In the genomic region with DNA sequence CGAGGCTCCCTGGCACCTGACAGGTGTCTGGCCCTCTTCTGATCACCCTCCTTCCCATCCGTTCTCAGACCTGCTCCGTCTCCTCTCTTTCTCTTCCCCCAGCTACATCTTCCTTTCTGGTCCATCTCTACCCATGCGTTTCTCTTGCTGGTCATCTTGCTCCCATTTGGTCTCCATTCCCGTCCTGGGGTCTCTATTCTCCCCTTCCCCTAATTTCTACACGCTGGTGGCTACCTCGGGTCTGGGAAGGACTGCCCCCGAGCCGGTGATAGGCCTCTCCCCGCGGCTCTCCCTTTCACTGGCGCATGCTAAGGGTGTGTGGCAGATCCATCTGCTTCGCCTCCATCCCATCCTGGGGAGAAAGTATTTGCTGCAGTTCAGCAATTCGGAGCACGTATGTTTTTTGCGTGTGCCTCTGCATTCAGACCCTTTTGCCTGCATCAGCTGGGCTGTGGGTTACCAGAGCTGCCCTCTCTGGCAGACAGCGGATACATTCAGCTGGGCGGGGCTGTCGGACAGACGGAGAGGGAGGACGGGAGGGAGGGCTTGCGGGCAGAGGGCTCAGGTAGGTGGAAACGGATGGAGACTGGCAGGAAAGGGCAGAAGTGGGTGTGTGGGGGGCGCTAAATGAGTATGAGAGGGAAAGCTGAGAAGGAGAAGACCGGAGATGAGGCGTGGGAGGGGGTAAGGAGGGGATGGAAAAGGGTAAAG, we compare ENCODE assay signal across 8 cellular contexts. TPM values are rescaled to one million over a fixed set of nuclear protein-coding genes. Genes with fewer than 3 reads are reported as not detected.
A peak's percentile ranks its signal among the peaks of the same experiment; 100 is the strongest.
DNase-seq lines count a peak whose midpoint lies in the region; ATAC-seq and TF ChIP-seq lines count a peak whose summit lies in the region.

No MANE protein-coding gene starts in this region.

- CTCF ChIA-PET in CD4-positive, alpha-beta T cell (lab: Charles Lee), result interaction anchor here (0.9 kb wide), 1 partner anchor 22 kb away, joined by 3 read pairs; no protein-coding TSS in a partner anchor

- peak overlapping the region; percentile 91 for H3K4me3 Mint-ChIP-seq in CD4-positive, alpha-beta T cell
- peak overlapping the region; percentile 91 for H3K4me3 Mint-ChIP-seq in activated T-cell treated with anti-CD3 and anti-CD28 coated beads, Interleukin-2, amount 50 U/mL, for 4 hours

- peak overlapping the region; percentile 58 for H3K27ac ChIP-seq in CD4-positive, alpha-beta T cell (ENCODE audit: low read depth, low read length)
- peak overlapping the region; percentile 66 for H3K27ac ChIP-seq in temporal lobe (ENCODE audit: low read depth, low read length)

- H3K27ac Mint-ChIP-seq in CD4-positive, alpha-beta T cell, result peak overlapping the region; percentile 87

- H3K27me3 ChIP-seq in CD4-positive, alpha-beta T cell (ENCODE audit: control insufficient read depth, insufficient read depth, low read length), result no peaks in the 10 kb centered on the region

- no peaks in the 10 kb centered on the region for H3K27me3 Mint-ChIP-seq in CD4-positive, alpha-beta T cell
- H3K27me3 Mint-ChIP-seq in activated T-cell treated with anti-CD3 and anti-CD28 coated beads, Interleukin-2, amount 50 U/mL, for 4 hours (ENCODE audit: low read depth), result no peaks in the 10 kb centered on the region

- DNase-seq in CD4-positive, alpha-beta T cell, result peak in 9 of 10 experiments; percentile 9 to 53 (median 33)
- DNase-seq in NCI-H510A (lab: John Stamatoyannopoulos, UW) (peak; percentile 54), myocyte (ENCODE audit: low read depth) (peak; percentile 25), SKM-1 treated with dmso at 0.1 percent for 144 hours (lab: John Stamatoyannopoulos, UW; ENCODE audit: unreplicated experiment) (no peak)
- peak; percentile 30 for DNase-seq in activated T-cell treated with anti-CD3 and anti-CD28 coated beads, Interleukin-2, amount 50 U/mL, for 4 hours

- no peaks in the 10 kb centered on the region for H3K9me3 ChIP-seq in CD4-positive, alpha-beta T cell (ENCODE audit: control insufficient read depth, low read length)

- ATAC-seq in CD4-positive, alpha-beta T cell (ENCODE audit: poor library complexity), result peak; percentile 16
- ATAC-seq in GM21723 (IDR thresholded peaks at IDR 0.05; ENCODE audit: unreplicated experiment), result peak; percentile 47
- ATAC-seq in activated T-cell treated with anti-CD3 and anti-CD28 coated beads, Interleukin-2, amount 50 U/mL, for 4 hours, result peak; percentile 31 to 41
- ATAC-seq in esophagus mucosa, result peak; percentile 30

- no peaks in the 10 kb centered on the region for H3K9me3 Mint-ChIP-seq in CD4-positive, alpha-beta T cell
- H3K9me3 Mint-ChIP-seq in activated T-cell treated with anti-CD3 and anti-CD28 coated beads, Interleukin-2, amount 50 U/mL, for 4 hours, result no peaks in the 10 kb centered on the region

- intact Hi-C loops in CD4-positive, alpha-beta T cell (cut with DNase I, micrococcal nuclease), result no loop called here

- peaks cover 47% of the 10 kb centered on the region for H3K4me1 Mint-ChIP-seq in CD4-positive, alpha-beta T cell (ENCODE audit: low read depth)
- peaks cover 30% of the 10 kb centered on the region for H3K4me1 Mint-ChIP-seq in activated T-cell treated with anti-CD3 and anti-CD28 coated beads, Interleukin-2, amount 50 U/mL, for 4 hours (ENCODE audit: low read depth)

- TF ChIP-seq CTCF in CD4-positive, alpha-beta T cell (IDR thresholded peaks at IDR 0.05), result no peak

- peaks cover 32% of the 10 kb centered on the region for H3K36me3 Mint-ChIP-seq in CD4-positive, alpha-beta T cell (ENCODE audit: low read depth)
- peaks cover 5% of the 10 kb centered on the region for H3K36me3 Mint-ChIP-seq in activated T-cell treated with anti-CD3 and anti-CD28 coated beads, Interleukin-2, amount 50 U/mL, for 4 hours (ENCODE audit: insufficient read depth)

- POLR2A ChIA-PET in CD4-positive, alpha-beta T cell (lab: Charles Lee), result interaction anchor here (1.0 to 3.8 kb wide), 3 partner anchors 23 to 258 kb away, joined by 4 to 16 read pairs (median 4); a partner anchor contains a TSS

RNA-seq across cellular contexts. Expression of a gene that starts 0.8 kb away (rescaled TPM):
- total RNA-seq in CD4-positive, alpha-beta T cell, result 10 to 100 TPM; 29.1 to 33.9 TPM
- total RNA-seq in activated T-cell treated with anti-CD3 and anti-CD28 coated beads, Interleukin-2, amount 50 U/mL, for 4 hours, result 10 to 100 TPM in 1 of 3 donors, 1 to 10 TPM in 2; 9.2 to 12.2 (median 9.9) TPM
- total RNA-seq in esophagus mucosa (12.8 TPM), myocyte (8.9 and 18.0 TPM in 2 replicates), temporal lobe (72.3 TPM)
- polyA plus RNA-seq in myocyte (2012), result 13.6 TPM

RNA-seq across cellular contexts. Expression of a gene that starts 2.3 kb away (rescaled TPM):
- total RNA-seq in CD4-positive, alpha-beta T cell, result not detected
- not detected for total RNA-seq in activated T-cell treated with anti-CD3 and anti-CD28 coated beads, Interleukin-2, amount 50 U/mL, for 4 hours
- total RNA-seq in esophagus mucosa (0.76 TPM), myocyte (not detected in 2 replicates), temporal lobe (0.25 TPM)
- polyA plus RNA-seq in myocyte (2012), result 3.0 TPM

RNA-seq across cellular contexts. Expression of a gene that starts 21.9 kb away (rescaled TPM):
- 10 to 100 TPM; 12.2 to 14.1 TPM for total RNA-seq in CD4-positive, alpha-beta T cell
- total RNA-seq in activated T-cell treated with anti-CD3 and anti-CD28 coated beads, Interleukin-2, amount 50 U/mL, for 4 hours, result 1 to 10 TPM; 3.7 to 7.0 (median 6.0) TPM
- total RNA-seq in esophagus mucosa, result 22.7 TPM
- 10.9 and 12.1 TPM in 2 replicates for total RNA-seq in myocyte
- polyA plus RNA-seq in myocyte (2012), result 16.6 TPM
- total RNA-seq in temporal lobe, result 5.9 TPM

RNA-seq across cellular contexts. Expression of a gene that starts 38.7 kb away (rescaled TPM):
- 1 to 10 TPM; 3.1 to 4.0 TPM for total RNA-seq in CD4-positive, alpha-beta T cell
- total RNA-seq in activated T-cell treated with anti-CD3 and anti-CD28 coated beads, Interleukin-2, amount 50 U/mL, for 4 hours, result 1 to 10 TPM in 2 of 3 donors, under 1 TPM in 1; 0.98 to 2.3 (median 1.7) TPM
- total RNA-seq in esophagus mucosa (76.2 TPM), myocyte (203 and 282 TPM in 2 replicates), temporal lobe (4.4 TPM)
- polyA plus RNA-seq in myocyte (2012), result 183 TPM

RNA-seq across cellular contexts. Expression of a gene that starts 58.5 kb away (rescaled TPM):
- total RNA-seq in CD4-positive, alpha-beta T cell, result 10 to 100 TPM; 22.9 TPM
- total RNA-seq in activated T-cell treated with anti-CD3 and anti-CD28 coated beads, Interleukin-2, amount 50 U/mL, for 4 hours, result 10 to 100 TPM; 45.9 to 68.0 (median 65.7) TPM
- total RNA-seq in esophagus mucosa (21.6 TPM), myocyte (50.0 and 54.9 TPM in 2 replicates), temporal lobe (58.3 TPM)
- polyA plus RNA-seq in myocyte (2012), result 42.8 TPM
